ENCODE assay signal across 1 cellular context in the genomic region with DNA sequence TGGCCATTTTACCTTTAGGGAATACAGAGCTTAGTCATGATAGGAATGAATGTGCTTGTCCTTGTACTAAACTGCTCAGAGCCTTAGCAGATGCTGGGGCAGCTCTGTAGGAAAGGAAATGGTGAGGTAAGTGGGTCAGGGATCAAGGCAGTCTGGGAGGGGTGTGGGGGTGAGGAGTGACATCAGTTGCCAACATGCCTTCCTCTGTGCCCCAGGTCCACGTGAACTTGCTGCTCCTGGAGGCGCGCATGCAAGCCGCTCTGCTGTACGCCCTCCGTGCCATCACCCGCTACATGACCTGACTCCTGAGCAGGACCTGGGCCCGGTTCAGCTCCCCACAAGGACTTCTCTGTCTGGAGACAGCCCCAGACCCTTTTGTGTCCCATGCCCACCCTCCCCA.
TF ChIP-seq lines count a peak whose summit lies in the region.

No MANE protein-coding gene starts in this region.

TF ChIP-seq in IMR-90, 13 proteins besides CTCF, POLR2A, EP300 and RAD21:
- TF ChIP-seq MAZ (IDR thresholded peaks at IDR 0.05; ENCODE audit: borderline replicate concordance, low read depth, low read length) (no peak), FOS (IDR thresholded peaks at IDR 0.05; ENCODE audit: low read depth, low read length) (no peak), CEBPB (IDR thresholded peaks at IDR 0.05; ENCODE audit: low read depth, low read length) (no peak), MAFK (IDR thresholded peaks at IDR 0.05; ENCODE audit: low read depth, low read length) (no peak), RCOR1 (IDR thresholded peaks at IDR 0.05; ENCODE audit: insufficient replicate concordance, low read length) (no peak), RFX5 (IDR thresholded peaks at IDR 0.05; ENCODE audit: low read depth, low read length) (no peak), MXI1 (IDR thresholded peaks at IDR 0.05; ENCODE audit: borderline replicate concordance, low read depth, low read length) (no peak), BHLHE40 (IDR thresholded peaks at IDR 0.05; ENCODE audit: low read depth, low read length) (no peak), CHD1 (IDR thresholded peaks at IDR 0.05; ENCODE audit: low read depth, low read length) (no peak), NFE2L2 (IDR thresholded peaks at IDR 0.05; ENCODE audit: low read depth, low read length) (no peak), SMC3 (IDR thresholded peaks at IDR 0.05; ENCODE audit: low read depth, low read length) (no peak)
- TF ChIP-seq, protein P1, sequence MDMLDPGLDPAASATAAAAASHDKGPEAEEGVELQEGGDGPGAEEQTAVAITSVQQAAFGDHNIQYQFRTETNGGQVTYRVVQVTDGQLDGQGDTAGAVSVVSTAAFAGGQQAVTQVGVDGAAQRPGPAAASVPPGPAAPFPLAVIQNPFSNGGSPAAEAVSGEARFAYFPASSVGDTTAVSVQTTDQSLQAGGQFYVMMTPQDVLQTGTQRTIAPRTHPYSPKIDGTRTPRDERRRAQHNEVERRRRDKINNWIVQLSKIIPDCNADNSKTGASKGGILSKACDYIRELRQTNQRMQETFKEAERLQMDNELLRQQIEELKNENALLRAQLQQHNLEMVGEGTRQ (IDR thresholded peaks at IDR 0.05; ENCODE audit: low read depth, low read length): no peak
- TF ChIP-seq, protein P2, sequence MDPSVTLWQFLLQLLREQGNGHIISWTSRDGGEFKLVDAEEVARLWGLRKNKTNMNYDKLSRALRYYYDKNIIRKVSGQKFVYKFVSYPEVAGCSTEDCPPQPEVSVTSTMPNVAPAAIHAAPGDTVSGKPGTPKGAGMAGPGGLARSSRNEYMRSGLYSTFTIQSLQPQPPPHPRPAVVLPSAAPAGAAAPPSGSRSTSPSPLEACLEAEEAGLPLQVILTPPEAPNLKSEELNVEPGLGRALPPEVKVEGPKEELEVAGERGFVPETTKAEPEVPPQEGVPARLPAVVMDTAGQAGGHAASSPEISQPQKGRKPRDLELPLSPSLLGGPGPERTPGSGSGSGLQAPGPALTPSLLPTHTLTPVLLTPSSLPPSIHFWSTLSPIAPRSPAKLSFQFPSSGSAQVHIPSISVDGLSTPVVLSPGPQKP (IDR thresholded peaks at IDR 0.05; ENCODE audit: borderline replicate concordance, low read depth, low read length): no peak
